20 cellular contexts compared by ENCODE assay signal in genomic region chr9:89946741-89947140, GRCh38.
"Had no signal": no experiment of that assay in that cellular context is flagged by ENCODE, and none has a peak within 500 bp of the region (broad histone marks: within the 10 kb centered on the region; RNA-seq: fewer than 3 reads in every experiment).

No MANE protein-coding gene starts in this region.

- H3K4me1 ChIP-seq: colonic mucosa, foreskin keratinocyte, lower lobe of right lung had no signal

- H3K9me3 ChIP-seq: colonic mucosa, esophagus squamous epithelium, gastrocnemius medialis, heart right ventricle, left lung, lower lobe of right lung, mucosa of descending colon had no signal

- H3K27me3 ChIP-seq: colonic mucosa, gastrocnemius medialis, left lung had no signal

- H3K27ac ChIP-seq: colonic mucosa, epithelial cell of prostate, esophagus squamous epithelium, foreskin keratinocyte, gastrocnemius medialis, heart right ventricle, left lung, lower lobe of right lung had no signal

- H3K36me3 ChIP-seq: colonic mucosa, esophagus squamous epithelium, gastrocnemius medialis, heart right ventricle, left lung, lower lobe of right lung had no signal

- H3K4me3 ChIP-seq: colonic mucosa, esophagus squamous epithelium, gastrocnemius medialis, heart right ventricle, left lung, lower lobe of right lung, mucosa of descending colon had no signal

- DNase-seq: colonic mucosa; cortex of kidney; effector CD8-positive, alpha-beta T cell; effector memory CD8-positive, alpha-beta T cell; erythroblast; esophagus squamous epithelium; foreskin keratinocyte; gastrocnemius medialis; glutamatergic neuron; head of caudate nucleus; heart right ventricle; hippocampal formation; left cardiac atrium; left lung; left ventricle myocardium superior; lower lobe of right lung; mesenchymal stem cell; mucosa of descending colon; naive B cell had no signal
